In genomic region chr20:32539817-32540675, GRCh38 we compare ENCODE assay signal across 8 cellular contexts. TPM values are rescaled to one million over a fixed set of nuclear protein-coding genes. Genes with fewer than 3 reads are reported as not detected.
DNase-seq lines count a peak whose midpoint lies in the region; ATAC-seq and TF ChIP-seq lines count a peak whose summit lies in the region.

No MANE protein-coding gene starts in this region.

- TF ChIP-seq CTCF in OCI-LY1 (IDR thresholded peaks at IDR 0.05; ENCODE audit: low read length) (no peak; the same call in 1 of the 2 replicates), mucosa of descending colon (IDR thresholded peaks at IDR 0.05) (no peak)

- H3K9me3 Mint-ChIP-seq in activated T-helper 1 cell treated with anti-CD3 and anti-CD28 coated beads, Interleukin-12 subunit alpha, Interleukin-12 subunit beta, Interleukin-2, Interleukin-4 antibody, amounts not matched to agents 30 ng/mL and 10 ng/mL and 1 ng/mL, durations not matched to agents 14 hours and 24 hours and 36 hours = no peaks in the 10 kb centered on the region

- H3K36me3 ChIP-seq in BLaER1 (no peaks in the 10 kb centered on the region), OCI-LY1 (ENCODE audit: insufficient read depth, low read length) (no peaks in the 10 kb centered on the region), mucosa of descending colon (ENCODE audit: low read depth) (no peaks in the 10 kb centered on the region)

- H3K4me2 ChIP-seq in BLaER1 (peak overlapping the region; percentile 98), OCI-LY1 (ENCODE audit: low read length) (peak overlapping the region; percentile 54)

- peak; percentile 69 for DNase-seq in activated T-helper 1 cell treated with anti-CD3 and anti-CD28 coated beads, Interleukin-12 subunit alpha, Interleukin-12 subunit beta, Interleukin-2, Interleukin-4 antibody, amounts not matched to agents 30 ng/mL and 10 ng/mL and 1 ng/mL, durations not matched to agents 14 hours and 24 hours and 36 hours (ENCODE audit: low spot score)
- DNase-seq in mucosa of descending colon = peak; percentile 46 to 76 (median 53)
- DNase-seq in NCI-H2081 (lab: John Stamatoyannopoulos, UW) = no peak
- DNase-seq in cerebellar cortex (ENCODE audit: low spot score) = no peak
- DNase-seq in dedifferentiated amniotic fluid mesenchymal stem cell (ENCODE audit: extremely low spot score) = no peak
- no peak for DNase-seq in globus pallidus (ENCODE audit: low spot score)

- peaks cover 2% of the 10 kb centered on the region for H3K27me3 Mint-ChIP-seq in activated T-helper 1 cell treated with anti-CD3 and anti-CD28 coated beads, Interleukin-12 subunit alpha, Interleukin-12 subunit beta, Interleukin-2, Interleukin-4 antibody, amounts not matched to agents 30 ng/mL and 10 ng/mL and 1 ng/mL, durations not matched to agents 14 hours and 24 hours and 36 hours (ENCODE audit: insufficient read depth)

- H3K4me3 ChIP-seq in BLaER1 (peak overlapping the region; percentile 17; the same call in 1 of the 2 replicates), OCI-LY1 (ENCODE audit: low read depth, low read length, poor library complexity, severe bottlenecking) (no peak overlapping the region), mucosa of descending colon (no peak overlapping the region)

- H3K4me3 Mint-ChIP-seq in activated T-helper 1 cell treated with anti-CD3 and anti-CD28 coated beads, Interleukin-12 subunit alpha, Interleukin-12 subunit beta, Interleukin-2, Interleukin-4 antibody, amounts not matched to agents 30 ng/mL and 10 ng/mL and 1 ng/mL, durations not matched to agents 14 hours and 24 hours and 36 hours = peak overlapping the region; percentile 80

- H3K27ac ChIP-seq in BLaER1 = peak overlapping the region; percentile 80
- peak overlapping the region; percentile 73 for H3K27ac ChIP-seq in OCI-LY1 (ENCODE audit: low read depth, low read length, poor library complexity, severe bottlenecking)

- H3K27me3 ChIP-seq in BLaER1 (no peaks in the 10 kb centered on the region), OCI-LY1 (ENCODE audit: insufficient read depth, low read length) (no peaks in the 10 kb centered on the region; the same call in 1 of the 2 replicates)

- H4K20me1 ChIP-seq in BLaER1 = peaks cover 29% of the 10 kb centered on the region
- no peaks in the 10 kb centered on the region for H4K20me1 ChIP-seq in OCI-LY1 (ENCODE audit: insufficient read depth, low read length)

- ATAC-seq in mucosa of descending colon = peak; percentile 22

- H3K9ac ChIP-seq in BLaER1 (peak overlapping the region; percentile 61), OCI-LY1 (ENCODE audit: low read length) (peak overlapping the region; percentile 27; the same call in 1 of the 2 replicates)

- peak overlapping the region; percentile 62; the same call in 1 of the 2 replicates for H2AFZ ChIP-seq in OCI-LY1 (ENCODE audit: low read length)

- H3K4me1 Mint-ChIP-seq in activated T-helper 1 cell treated with anti-CD3 and anti-CD28 coated beads, Interleukin-12 subunit alpha, Interleukin-12 subunit beta, Interleukin-2, Interleukin-4 antibody, amounts not matched to agents 30 ng/mL and 10 ng/mL and 1 ng/mL, durations not matched to agents 14 hours and 24 hours and 36 hours (ENCODE audit: low read depth) = peaks cover 68% of the 10 kb centered on the region

- peak overlapping the region; percentile 98 for H3K27ac Mint-ChIP-seq in activated T-helper 1 cell treated with anti-CD3 and anti-CD28 coated beads, Interleukin-12 subunit alpha, Interleukin-12 subunit beta, Interleukin-2, Interleukin-4 antibody, amounts not matched to agents 30 ng/mL and 10 ng/mL and 1 ng/mL, durations not matched to agents 14 hours and 24 hours and 36 hours

- no peaks in the 10 kb centered on the region for H3K9me2 ChIP-seq in OCI-LY1 (ENCODE audit: low read depth, low read length)

- no peaks in the 10 kb centered on the region for H3F3A ChIP-seq in OCI-LY1 (ENCODE audit: insufficient read depth, low read length)

- H3K9me3 ChIP-seq in BLaER1 (no peaks in the 10 kb centered on the region), OCI-LY1 (ENCODE audit: low read length) (no peaks in the 10 kb centered on the region), mucosa of descending colon (no peaks in the 10 kb centered on the region)

- H3K79me2 ChIP-seq in OCI-LY1 (ENCODE audit: insufficient read depth, low read length) = no peaks in the 10 kb centered on the region

- peaks cover 14% of the 10 kb centered on the region for H3K36me3 Mint-ChIP-seq in activated T-helper 1 cell treated with anti-CD3 and anti-CD28 coated beads, Interleukin-12 subunit alpha, Interleukin-12 subunit beta, Interleukin-2, Interleukin-4 antibody, amounts not matched to agents 30 ng/mL and 10 ng/mL and 1 ng/mL, durations not matched to agents 14 hours and 24 hours and 36 hours (ENCODE audit: low read depth)

- intact Hi-C loops in activated T-helper 1 cell treated with anti-CD3 and anti-CD28 coated beads, Interleukin-12 subunit alpha, Interleukin-12 subunit beta, Interleukin-2, Interleukin-4 antibody, amounts not matched to agents 30 ng/mL and 10 ng/mL and 1 ng/mL, durations not matched to agents 14 hours and 24 hours and 36 hours (cut with micrococcal nuclease) = loop anchor here (5.0 kb wide), 2 partner anchors 202 to 338 kb away; partner anchors contain the start of gene COMMD7
- intact Hi-C loops in mucosa of descending colon (cut with DNase I, micrococcal nuclease) = no loop called here

- H3K4me1 ChIP-seq in BLaER1 (peaks cover 77% of the 10 kb centered on the region), OCI-LY1 (ENCODE audit: insufficient read depth, low read length, severe bottlenecking) (peaks cover 46% of the 10 kb centered on the region), mucosa of descending colon (ENCODE audit: low read depth) (peaks cover 23% of the 10 kb centered on the region)

RNA-seq across cellular contexts. Expression of gene NOL4L, which starts 45.1 kb away (rescaled TPM):
- total RNA-seq in activated T-helper 1 cell treated with anti-CD3 and anti-CD28 coated beads, Interleukin-12 subunit alpha, Interleukin-12 subunit beta, Interleukin-2, Interleukin-4 antibody, amounts not matched to agents 30 ng/mL and 10 ng/mL and 1 ng/mL, durations not matched to agents 14 hours and 24 hours and 36 hours = 10.3 and 14.3 TPM in 2 replicates
- total RNA-seq in mucosa of descending colon = 10 to 100 TPM; 46.1 to 75.3 (median 55.1) TPM

Comparison
In these comparisons a context has a peak if more than half of its experiments do, and no peak if none do; other contexts are left out.
1. DNase-seq: peak in activated T-helper 1 cell treated with anti-CD3 and anti-CD28 coated beads, Interleukin-12 subunit alpha, Interleukin-12 subunit beta, Interleukin-2, Interleukin-4 antibody, amounts not matched to agents 30 ng/mL and 10 ng/mL and 1 ng/mL, durations not matched to agents 14 hours and 24 hours and 36 hours (single experiment) and mucosa of descending colon (3 of 3); none in NCI-H2081 (0 of 2), cerebellar cortex (single experiment), dedifferentiated amniotic fluid mesenchymal stem cell (single experiment) and globus pallidus (single experiment).